Comparison of ENCODE assay signal across 6 cellular contexts in genomic region chr20:58624687-58625086, GRCh38.
"Had no signal": no experiment of that assay in that cellular context is flagged by ENCODE, and none has a peak within 500 bp of the region (broad histone marks: within the 10 kb centered on the region; RNA-seq: fewer than 3 reads in every experiment).

No MANE protein-coding gene starts in this region.

- H3K9me3 ChIP-seq: ovary, tibial artery, vagina had no signal

- H3K27ac ChIP-seq: ovary, tibial artery, vagina had no signal

- H3K36me3 Mint-ChIP-seq: stimulated activated memory B cell treated with anti-CD40 and anti-IgM and Interleukin-4, amounts not matched to agents 10 μg/mL and 1 μg/mL and 100 μg/mL, for 72 hours had no signal

- H3K9me3 Mint-ChIP-seq: activated T-helper 1 cell treated with anti-CD3 and anti-CD28 coated beads, Interleukin-12 subunit alpha, Interleukin-12 subunit beta, Interleukin-2, Interleukin-4 antibody, amounts not matched to agents 30 ng/mL and 10 ng/mL and 1 ng/mL, durations not matched to agents 14 hours and 24 hours and 36 hours had no signal

- H3K27me3 ChIP-seq: ovary, tibial artery, vagina had no signal

- DNase-seq: ovary; stimulated activated CD4-positive, alpha-beta T cell treated with anti-CD3 and anti-CD28 coated beads, Interleukin-12 subunit alpha, Interleukin-12 subunit beta, amount 100 ng/mL, for 4 hours had no signal

- H3K27ac Mint-ChIP-seq: activated T-helper 1 cell treated with anti-CD3 and anti-CD28 coated beads, Interleukin-12 subunit alpha, Interleukin-12 subunit beta, Interleukin-2, Interleukin-4 antibody, amounts not matched to agents 30 ng/mL and 10 ng/mL and 1 ng/mL, durations not matched to agents 14 hours and 24 hours and 36 hours; stimulated activated memory B cell treated with anti-CD40 and anti-IgM and Interleukin-4, amounts not matched to agents 10 μg/mL and 1 μg/mL and 100 μg/mL, for 72 hours had no signal

- H3K4me3 Mint-ChIP-seq: activated T-helper 1 cell treated with anti-CD3 and anti-CD28 coated beads, Interleukin-12 subunit alpha, Interleukin-12 subunit beta, Interleukin-2, Interleukin-4 antibody, amounts not matched to agents 30 ng/mL and 10 ng/mL and 1 ng/mL, durations not matched to agents 14 hours and 24 hours and 36 hours; stimulated activated memory B cell treated with anti-CD40 and anti-IgM and Interleukin-4, amounts not matched to agents 10 μg/mL and 1 μg/mL and 100 μg/mL, for 72 hours had no signal

- H3K36me3 ChIP-seq: ovary, tibial artery, vagina had no signal

- H3K4me3 ChIP-seq: ovary, tibial artery, vagina had no signal
